In genomic region chr1:8992936-8993687, GRCh38 we compare ENCODE assay signal across 25 cellular contexts. TPM values are rescaled to one million over a fixed set of nuclear protein-coding genes. Genes with fewer than 3 reads are reported as not detected.
DNase-seq lines count a peak whose midpoint lies in the region; ATAC-seq, FAIRE-seq and TF ChIP-seq lines count a peak whose summit lies in the region.
"Had no signal": no experiment of that assay in that cellular context is flagged by ENCODE, and none has a peak within 500 bp of the region (broad histone marks: within the 10 kb centered on the region; RNA-seq: fewer than 3 reads in every experiment).

No MANE protein-coding gene starts in this region.

- CTCF ChIA-PET in K562 (lab: Yijun Ruan, JAX; ENCODE audit: low intra/inter-chr PET ratio) = interaction anchor here (0.7 kb wide), 1 partner anchor 133 kb away, joined by 3 read pairs; no protein-coding TSS in a partner anchor

- no peaks in the 10 kb centered on the region for H3K79me2 ChIP-seq in K562 (ENCODE audit: control insufficient read depth, insufficient read depth, low read length)

- H2AFZ ChIP-seq in K562 (ENCODE audit: low read depth, low read length) = no peak overlapping the region

- no peak for TF ChIP-seq EP300 in K562 (IDR thresholded peaks at IDR 0.05; ENCODE audit: low read length)

- in situ Hi-C loops in K562 (cut with MboI) = no loop called here

- no peak overlapping the region for H3K4me3 ChIP-seq in K562
- H3K4me3 ChIP-seq: lower lobe of right lung, MG63, pancreas, testis had no signal

- TF ChIP-seq POLR2A in K562 (conservative IDR thresholded peaks at IDR 0.05) = no peak

- BruUV-seq in K562 (replicated peaks; lab: Mats Ljungman, UMichigan) = no TSS peak

- no peaks in the 10 kb centered on the region for H4K20me1 ChIP-seq in K562 (replicated peaks; ENCODE audit: control insufficient read depth, insufficient read depth, low read length)

- no peaks in the 10 kb centered on the region; the same call in 1 of the 2 replicates for H3K9me3 ChIP-seq in K562 (replicated peaks; ENCODE audit: control insufficient read depth, insufficient read depth, low read depth, low read length)
- H3K9me3 ChIP-seq: lower lobe of right lung, MG63, pancreas, testis had no signal

- POLR2A ChIA-PET in K562 (lab: Yijun Ruan, JAX) = no interaction called here

- FAIRE-seq in K562 (lab: Jason Lieb, UNC) = no peak
- FAIRE-seq: endometrium, G401.6, pancreas had no signal

- TF ChIP-seq RAD21 in K562 (CRISPR knock-in tag; conservative IDR thresholded peaks at IDR 0.05 in 1 of 2, IDR thresholded peaks at IDR 0.05 in 1 of 2) = no peak

- ATAC-seq in K562 (no peak), foreskin keratinocyte (no peak), GM18519 (IDR thresholded peaks at IDR 0.05; ENCODE audit: low FRiP score, unreplicated experiment) (no peak), GM19351 (IDR thresholded peaks at IDR 0.05; ENCODE audit: unreplicated experiment) (no peak)
- ATAC-seq: lower lobe of right lung had no signal

- H3K4me1 ChIP-seq in K562 (replicated peaks in 1 of 2; ENCODE audit: control insufficient read depth in 2 of 2, insufficient read depth in 2 of 2, low read length in 2 of 2) (no peaks in the 10 kb centered on the region), foreskin keratinocyte (no peaks in the 10 kb centered on the region)
- H3K4me1 ChIP-seq: pancreas had no signal

- H3K27ac ChIP-seq in K562 (ENCODE audit: extremely low read depth, low read depth, low read length) = no peak overlapping the region
- H3K27ac ChIP-seq in foreskin keratinocyte = no peak overlapping the region
- H3K27ac ChIP-seq: lower lobe of right lung, pancreas, testis had no signal

- H3K4me2 ChIP-seq in K562 (ENCODE audit: insufficient read depth, low read length) = no peak overlapping the region

- DNase-seq in AG09319 (ENCODE audit: extremely low read depth, low read depth) (no peak), K562 (ENCODE audit: extremely low read depth in 1 of 4, low spot score in 3 of 4) (no peak), foreskin keratinocyte (no peak), NCI-H2227 (lab: John Stamatoyannopoulos, UW; ENCODE audit: unreplicated experiment) (no peak), NCI-H1436 (lab: John Stamatoyannopoulos, UW) (no peak)
- DNase-seq: activated B cell treated with CpG ODN at 0.5 μM for 24 hours, glutamatergic neuron, lower lobe of right lung, MG63, NCI-H2029, NCI-H510A treated with DMSO at 0.1 percent for 48 hours, pancreas, SHP77, T-helper 2 cell, testis had no signal

- H3K27me3 ChIP-seq in K562 (ENCODE audit: control insufficient read depth in 2 of 2, insufficient read depth in 2 of 2, low read length in 2 of 2) (peaks cover 7 to 19% of the 10 kb centered on the region in 2 experiments; a peak in 4 of 5 replicates), foreskin keratinocyte (no peaks in the 10 kb centered on the region)
- H3K27me3 ChIP-seq: MG63, pancreas, testis had no signal

- H3K36me3 ChIP-seq in K562 (ENCODE audit: control insufficient read depth, insufficient read depth, low read length) = no peaks in the 10 kb centered on the region
- H3K36me3 ChIP-seq: lower lobe of right lung, MG63, pancreas had no signal

- WGBS in K562 (ENCODE audit: insufficient coverage, low coverage, missing lambda C conversion rate) = 2% methylated on average over 8 of the region's 8 CpGs

- peak; percentile 8; the same call in 1 of the 2 replicates for TF ChIP-seq CTCF in AG09319 (IDR thresholded peaks at IDR 0.05; ENCODE audit: low read depth, low read length)
- TF ChIP-seq CTCF in GM12874 (IDR thresholded peaks at IDR 0.05; ENCODE audit: insufficient read depth, low read depth, low read length) = peak; percentile 17; the same call in 1 of the 2 replicates
- TF ChIP-seq CTCF in K562 (IDR thresholded peaks at IDR 0.05 in 2 of 3, conservative IDR thresholded peaks at IDR 0.05 in 1 of 3; ENCODE audit: insufficient read depth in 2 of 3, low read depth in 1 of 3, low read length in 3 of 3) = no peak
- peak; percentile 49 for TF ChIP-seq CTCF in foreskin keratinocyte (conservative IDR thresholded peaks at IDR 0.05)

- H3K9me1 ChIP-seq in K562 (ENCODE audit: control insufficient read depth, insufficient read depth, low read length) = no peaks in the 10 kb centered on the region

- intact Hi-C loops in K562 (cut with micrococcal nuclease) = no loop called here

- H3K9ac ChIP-seq in K562 (ENCODE audit: insufficient read depth in 1 of 2, low read depth in 2 of 2, low read length in 2 of 2) = no peak overlapping the region

TF ChIP-seq in K562, 482 proteins besides CTCF, POLR2A, EP300 and RAD21 (continues in another document):
- TF ChIP-seq ZFP36 (IDR thresholded peaks at IDR 0.05; ENCODE audit: low read depth, low read length, partially characterized antibody) = peak; percentile 73
- TF ChIP-seq NFATC3 (IDR thresholded peaks at IDR 0.05) = no peak
- TF ChIP-seq CEBPZ (IDR thresholded peaks at IDR 0.05; ENCODE audit: borderline replicate concordance, low read depth, low read length) = peak; percentile 37; the same call in 1 of the 2 replicates
- peak; percentile 100 for TF ChIP-seq ZNF431 (CRISPR knock-in tag; IDR thresholded peaks at IDR 0.05)
- peak; percentile 81 for TF ChIP-seq CBX5 (IDR thresholded peaks at IDR 0.05; ENCODE audit: borderline replicate concordance, low read depth)

RNA-seq across cellular contexts. Expression of gene SLC2A7, which starts 33.1 kb away (rescaled TPM):
- total RNA-seq in K562 (2011; cell fraction: chromatin; rRNA removed; ENCODE audit: low replicate concordance) = not detected in 2 replicates
- total RNA-seq in K562 (2011; cell fraction: nucleolus; rRNA removed) = not detected in 2 replicates
- total RNA-seq in K562 (2011; cell fraction: nucleoplasm; rRNA removed) = not detected in 2 replicates
- not detected in 2 replicates for total RNA-seq in K562 (2014; rRNA removed)
- total RNA-seq in K562 (2014; rRNA removed; fragmentation: Illumina TruSeq; extraction: Trizol) = not detected in 2 replicates
- not detected in 2 replicates for total RNA-seq in K562 (2015; rRNA removed; fragmentation: Illumina TruSeq; extraction: Trizol)
- total RNA-seq in K562 (2021) = not detected in 2 replicates
- polyA plus RNA-seq in K562 (2011; rRNA removed) = not detected in 2 replicates
- polyA plus RNA-seq in K562 (2011; cell fraction: cytosol; rRNA removed) = not detected in 2 replicates
- not detected in 2 replicates for polyA plus RNA-seq in K562 (2011; cell fraction: nucleus; rRNA removed)
- polyA plus RNA-seq in K562 (2012) = not detected in 2 replicates
- not detected in 2 replicates for polyA plus RNA-seq in K562 (2014; fragmentation: Illumina TruSeq; extraction: Trizol)
- not detected for polyA plus RNA-seq in K562 (2014; fragmentation: Nextera tagmentation; extraction: Ambion mirVana)
- polyA plus RNA-seq in K562 (2014; rRNA removed) = not detected in 2 replicates
- not detected in 2 replicates for polyA minus RNA-seq in K562 (2011; rRNA and poly(A)+ RNA removed)
- not detected in 2 replicates for polyA minus RNA-seq in K562 (2011; cell fraction: cytosol; rRNA and poly(A)+ RNA removed)
- not detected in 2 replicates for polyA minus RNA-seq in K562 (2011; cell fraction: nucleus; rRNA and poly(A)+ RNA removed)
- total RNA-seq in foreskin keratinocyte = not detected in 2 replicates
- polyA plus RNA-seq in foreskin keratinocyte = not detected in 2 replicates
- total RNA-seq: activated B cell treated with CpG ODN at 0.5 μM for 24 hours; activated T-helper 2 cell treated with anti-CD3 and anti-CD28 coated beads, Interferon-gamma antibody, Interleukin-2, Interleukin-4, amounts not matched to agents 10 μg/mL and 5 μg/mL and 100 μg/mL, durations not matched to agents 14 hours and 24 hours and 36 hours; cerebellum; HT1080; lower lobe of right lung; myocyte; pancreas had no signal
- polyA plus RNA-seq: BJ, pancreas had no signal

RNA-seq across cellular contexts. Expression of gene CA6, which starts 47.4 kb away (rescaled TPM):
- not detected in 2 replicates for total RNA-seq in K562 (2011; cell fraction: chromatin; rRNA removed; ENCODE audit: low replicate concordance)
- not detected in 2 replicates for total RNA-seq in K562 (2011; cell fraction: nucleolus; rRNA removed)
- not detected in 2 replicates for total RNA-seq in K562 (2011; cell fraction: nucleoplasm; rRNA removed)
- not detected in 2 replicates for total RNA-seq in K562 (2014; rRNA removed)
- not detected in 2 replicates for total RNA-seq in K562 (2014; rRNA removed; fragmentation: Illumina TruSeq; extraction: Trizol)
- total RNA-seq in K562 (2015; rRNA removed; fragmentation: Illumina TruSeq; extraction: Trizol) = not detected in 2 replicates
- total RNA-seq in K562 (2021) = not detected in 2 replicates
- not detected in 2 replicates for polyA plus RNA-seq in K562 (2011; rRNA removed)
- polyA plus RNA-seq in K562 (2011; cell fraction: cytosol; rRNA removed) = not detected in 2 replicates
- not detected in 2 replicates for polyA plus RNA-seq in K562 (2011; cell fraction: nucleus; rRNA removed)
- not detected in 2 replicates for polyA plus RNA-seq in K562 (2012)
- polyA plus RNA-seq in K562 (2014; fragmentation: Illumina TruSeq; extraction: Trizol) = not detected in 2 replicates
- polyA plus RNA-seq in K562 (2014; fragmentation: Nextera tagmentation; extraction: Ambion mirVana) = not detected
- polyA plus RNA-seq in K562 (2014; rRNA removed) = not detected in 2 replicates
- not detected in 2 replicates for polyA minus RNA-seq in K562 (2011; rRNA and poly(A)+ RNA removed)
- polyA minus RNA-seq in K562 (2011; cell fraction: cytosol; rRNA and poly(A)+ RNA removed) = not detected in 2 replicates
- polyA minus RNA-seq in K562 (2011; cell fraction: nucleus; rRNA and poly(A)+ RNA removed) = not detected in 2 replicates
- not detected in 2 replicates for total RNA-seq in foreskin keratinocyte
- not detected in 2 replicates for polyA plus RNA-seq in foreskin keratinocyte
- total RNA-seq: activated B cell treated with CpG ODN at 0.5 μM for 24 hours, cerebellum, HT1080, lower lobe of right lung, myocyte, pancreas had no signal
- polyA plus RNA-seq: BJ, pancreas had no signal

Comparison
In these comparisons a context has a peak if more than half of its experiments do, and no peak if none do; other contexts are left out.
1. CTCF ChIP-seq: peak in AG09319 (single experiment), GM12874 (single experiment) and foreskin keratinocyte (single experiment); none in K562 (0 of 3).